In genomic region chr17:19093684-19094075, GRCh38 we compare ENCODE assay signal across 8 cellular contexts. TPM values are rescaled to one million over a fixed set of nuclear protein-coding genes. Genes with fewer than 3 reads are reported as not detected.
A peak's percentile ranks its signal among the peaks of the same experiment; 100 is the strongest.
DNase-seq lines count a peak whose midpoint lies in the region; ATAC-seq, FAIRE-seq and TF ChIP-seq lines count a peak whose summit lies in the region.
"Not testable (repeated sequence)": the region's sequence is repeated elsewhere in the genome, so short reads cannot be mapped to it uniquely, and the experiment has no call there.
"Had no signal": no experiment of that assay in that cellular context is flagged by ENCODE, and none has a peak within 500 bp of the region (broad histone marks: within the 10 kb centered on the region; RNA-seq: fewer than 3 reads in every experiment).

No MANE protein-coding gene starts in this region.

- not testable (repeated sequence) for H3K9me3 ChIP-seq in astrocyte (ENCODE audit: insufficient read depth, low read depth, low read length); esophagus squamous epithelium; lung (ENCODE audit: control insufficient read depth in 2 of 2, insufficient read depth in 1 of 2, low read length in 1 of 2); sigmoid colon; uterus

- H3K27ac ChIP-seq in astrocyte (ENCODE audit: low read depth, low read length); lung (ENCODE audit: low read depth in 1 of 2, low read length in 1 of 2): not testable (repeated sequence)
- H3K27ac ChIP-seq in esophagus squamous epithelium (peak overlapping the region in 3 of 4 donors; percentile 46 to 65 (median 62)), sigmoid colon (peak overlapping the region; percentile 40 to 77 (median 62)), uterus (peak overlapping the region; percentile 50 to 72)

- H3K79me2 ChIP-seq in astrocyte (ENCODE audit: insufficient read depth, low read length), result not testable (repeated sequence)

- H2AFZ ChIP-seq in astrocyte (ENCODE audit: low read depth, low read length), result not testable (repeated sequence)

- not testable (repeated sequence) for TF ChIP-seq POLR2A in esophagus squamous epithelium (IDR thresholded peaks at IDR 0.05); sigmoid colon (IDR thresholded peaks at IDR 0.05); uterus (IDR thresholded peaks at IDR 0.05)

- H4K20me1 ChIP-seq in astrocyte (ENCODE audit: insufficient read depth, low read length), result not testable (repeated sequence)

- H3K4me1 Mint-ChIP-seq in astrocyte (ENCODE audit: low read depth, unreplicated experiment), result not testable (repeated sequence)

- H3K4me3 Mint-ChIP-seq in astrocyte (ENCODE audit: unreplicated experiment), result not testable (repeated sequence)

- no CpG with 5 or more reads among the region's 7 CpGs for WGBS in esophagus squamous epithelium, 2 donors
- 88 to 93% methylated on average over 4 to 7 of the region's 7 CpGs for WGBS in lung, 2 donors
- WGBS in sigmoid colon, 2 donors, result 91% methylated on average over 7 of the region's 7 CpGs

- intact Hi-C loops in esophagus squamous epithelium (cut with DNase I); left ventricle myocardium superior (cut with micrococcal nuclease); sigmoid colon (cut with DNase I); uterus (cut with DNase I; ENCODE audit: low total_unique reads): not testable (repeated sequence)

- H3K36me3 ChIP-seq in astrocyte (ENCODE audit: insufficient read depth, low read length); esophagus squamous epithelium; lung (ENCODE audit: control insufficient read depth in 2 of 2, insufficient read depth in 2 of 2, low read length in 2 of 2); sigmoid colon; uterus: not testable (repeated sequence)

- H3K9ac ChIP-seq in astrocyte (ENCODE audit: low read length), result not testable (repeated sequence)

- not testable (repeated sequence) for H3K4me1 ChIP-seq in astrocyte (ENCODE audit: insufficient read depth, low read length); esophagus squamous epithelium; lung (ENCODE audit: control insufficient read depth in 2 of 2, insufficient read depth in 2 of 2, low read length in 2 of 2); sigmoid colon; uterus

- H3K27ac Mint-ChIP-seq in astrocyte (ENCODE audit: unreplicated experiment), result not testable (repeated sequence)

- DNase-seq in NCI-H226, result peak; percentile 0
- not testable (repeated sequence) for DNase-seq in astrocyte (ENCODE audit: low read depth); esophagus squamous epithelium (lab: John Stamatoyannopoulos, UW)
- peak; percentile 2 for DNase-seq in left ventricle myocardium superior
- DNase-seq in lung (ENCODE audit: low spot score), result peak; percentile 19
- DNase-seq in sigmoid colon, result peak; percentile 65
- peak in 1 of 2 donors; percentile 31 for DNase-seq in uterus

- not testable (repeated sequence) for H3K36me3 Mint-ChIP-seq in astrocyte (ENCODE audit: low read depth, unreplicated experiment)

- TF ChIP-seq EP300 in sigmoid colon (IDR thresholded peaks at IDR 0.05), result not testable (repeated sequence)

- FAIRE-seq in astrocyte (lab: Jason Lieb, UNC), result not testable (repeated sequence)

- H3K27me3 Mint-ChIP-seq in astrocyte (ENCODE audit: low read depth, unreplicated experiment), result not testable (repeated sequence)

- not testable (repeated sequence) for H3K27me3 ChIP-seq in astrocyte (ENCODE audit: insufficient read depth, low read length); esophagus squamous epithelium; lung (ENCODE audit: control insufficient read depth, insufficient read depth); sigmoid colon; uterus

- H3K4me3 ChIP-seq in astrocyte (ENCODE audit: insufficient read depth, low read depth, low read length); esophagus squamous epithelium; lung; sigmoid colon; uterus: not testable (repeated sequence)

- peak overlapping the region; percentile 63 for H3K4me2 ChIP-seq in astrocyte (ENCODE audit: low read length)

- ATAC-seq in left ventricle myocardium superior; lung (ENCODE audit: insufficient read depth, low FRiP score): not testable (repeated sequence)

- H3K9me3 Mint-ChIP-seq in astrocyte (ENCODE audit: unreplicated experiment), result not testable (repeated sequence)

- not testable (repeated sequence) for TF ChIP-seq CTCF in astrocyte (IDR thresholded peaks at IDR 0.05; ENCODE audit: insufficient read depth, low read depth, low read length); esophagus squamous epithelium (IDR thresholded peaks at IDR 0.05); lung (IDR thresholded peaks at IDR 0.05; ENCODE audit: control extremely low read depth, extremely low read depth); sigmoid colon (IDR thresholded peaks at IDR 0.05); uterus (IDR thresholded peaks at IDR 0.05)

RNA-seq across cellular contexts. Expression of gene GRAPL, which starts 33.7 kb away (rescaled TPM):
- not detected in 2 replicates for total RNA-seq in astrocyte
- total RNA-seq in esophagus squamous epithelium, result 1 to 10 TPM in 1 of 4 donors, not detected in 3; 4.0 TPM
- total RNA-seq in left ventricle myocardium superior, result 1.0 TPM
- 1 to 10 TPM; 3.9 to 8.1 TPM for total RNA-seq in lung
- polyA plus RNA-seq in lung, result 1 to 10 TPM; 4.3 to 6.1 TPM
- 1 to 10 TPM in 2 of 4 donors, under 1 TPM in 1, not detected in 1; 0.54 to 3.9 (median 2.5) TPM for total RNA-seq in sigmoid colon
- polyA plus RNA-seq in sigmoid colon, result 10 to 100 TPM in 1 of 3 donors, 1 to 10 TPM in 1, not detected in 1; 2.4 to 14.8 TPM
- 1 to 10 TPM in 2 of 4 donors, not detected in 2; 8.5 to 9.5 TPM for total RNA-seq in uterus
- polyA plus RNA-seq: AG04450 had no signal

RNA-seq across cellular contexts. Expression of gene GRAP, which starts 46.9 kb away (rescaled TPM):
- total RNA-seq in astrocyte (0.30 and 0.38 TPM in 2 replicates), esophagus squamous epithelium (1 to 10 TPM; 1.0 to 4.2 (median 1.7) TPM), left ventricle myocardium superior (2.2 TPM), lung (10 to 100 TPM in 1 of 2 donors, 1 to 10 TPM in 1; 6.7 to 11.1 TPM), sigmoid colon (1 to 10 TPM; 2.8 to 9.6 (median 3.2) TPM), uterus (10 to 100 TPM in 2 of 4 donors, 1 to 10 TPM in 2; 8.3 to 21.2 (median 13.5) TPM)
- polyA plus RNA-seq in lung (10 to 100 TPM in 1 of 2 donors, 1 to 10 TPM in 1; 8.6 to 14.3 TPM), sigmoid colon (10 to 100 TPM in 1 of 3 donors, 1 to 10 TPM in 2; 1.2 to 18.2 (median 9.6) TPM)
